ENCODE assay signal across 9 cellular contexts in the genomic region with DNA sequence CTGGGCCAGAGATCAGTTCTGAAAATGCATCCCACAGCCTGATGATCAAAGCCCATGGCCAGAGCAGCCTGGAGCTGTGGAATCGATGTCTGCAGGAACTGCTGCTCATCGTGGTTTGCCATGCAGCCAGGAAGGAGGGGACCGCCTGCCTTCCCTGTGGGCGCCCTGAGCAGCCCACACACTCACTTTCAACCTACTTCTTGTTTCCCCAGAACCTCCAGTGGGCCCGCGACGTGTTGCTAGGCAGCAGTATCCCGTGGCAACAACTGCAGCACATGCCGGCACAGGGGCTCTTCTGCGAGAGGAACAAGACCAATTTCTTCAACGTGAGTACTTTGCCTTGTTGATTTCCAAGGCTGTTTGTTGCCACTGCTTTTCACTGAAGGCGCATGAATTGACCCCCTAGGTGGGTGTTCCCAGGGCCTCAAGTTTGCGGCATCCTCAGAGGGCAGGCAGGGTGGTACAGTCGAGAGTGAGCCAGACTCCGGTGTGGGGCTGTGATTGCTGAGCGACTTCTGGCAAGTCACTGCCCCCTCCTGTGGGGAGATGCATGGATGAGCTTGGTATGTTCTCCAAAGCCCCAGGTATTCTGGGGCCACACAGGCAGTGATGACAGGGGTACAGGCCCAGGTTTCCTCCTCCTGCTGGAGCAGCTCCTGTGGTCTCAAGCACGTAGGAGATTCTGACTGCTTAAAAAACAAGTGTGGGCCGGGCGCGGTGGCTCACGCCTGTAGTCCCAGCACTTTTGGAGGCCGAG. TPM values are rescaled to one million over a fixed set of nuclear protein-coding genes. Genes with fewer than 3 reads are reported as not detected.
DNase-seq lines count a peak whose midpoint lies in the region; ATAC-seq and TF ChIP-seq lines count a peak whose summit lies in the region.
"Had no signal": no experiment of that assay in that cellular context is flagged by ENCODE, and none has a peak within 500 bp of the region (broad histone marks: within the 10 kb centered on the region; RNA-seq: fewer than 3 reads in every experiment).

No MANE protein-coding gene starts in this region.

- H3K79me1 ChIP-seq in mesendoderm (ENCODE audit: low read length), result no peaks in the 10 kb centered on the region

- DNase-seq in T follicular helper cell (ENCODE audit: low read depth) (peak; percentile 44), mesendoderm (peak; percentile 37), HuH-7.5 (ENCODE audit: low spot score) (no peak), HAP-1 (ENCODE audit: low spot score in 2 of 2) (no peak)
- peak in 3 of 4 experiments; percentile 39 to 85 (median 85) for DNase-seq in activated naive CD4-positive, alpha-beta T cell (lab: John Stamatoyannopoulos, UW)
- DNase-seq in stimulated activated CD8-positive, alpha-beta memory T cell treated with anti-CD3 and anti-CD28 coated beads, Interleukin-7, amount 100 ng/mL, for 4 hours (ENCODE audit: low read depth in 2 of 2), result peak; percentile 84

- no peaks in the 10 kb centered on the region for H3K4me1 ChIP-seq in mesendoderm (ENCODE audit: control insufficient read depth, low read depth, low read length)
- H3K4me1 ChIP-seq in HAP-1, result no peaks in the 10 kb centered on the region

- no peak overlapping the region for H3K9ac ChIP-seq in mesendoderm (ENCODE audit: low read length)

- no peak overlapping the region for H2BK5ac ChIP-seq in mesendoderm (ENCODE audit: low read length)

- no peak overlapping the region for H2BK120ac ChIP-seq in mesendoderm (ENCODE audit: low read depth, low read length)

- no peak overlapping the region for H3K4me2 ChIP-seq in mesendoderm (ENCODE audit: low read length)

- H3K4me3 ChIP-seq in mesendoderm (ENCODE audit: low read length) (no peak overlapping the region), HAP-1 (no peak overlapping the region)
- H3K4me3 ChIP-seq: GM12878 had no signal

- H4K8ac ChIP-seq in mesendoderm (ENCODE audit: low read depth, low read length), result no peak overlapping the region

- WGBS in mesendoderm (ENCODE audit: extremely low coverage, insufficient coverage, low lambda C conversion rate), result no CpG with 5 or more reads among the region's 22 CpGs

- in situ Hi-C loops in HAP-1 (cut with MboI; ENCODE audit: low sequenced_read_pairs), result no loop called here

- H3K18ac ChIP-seq in mesendoderm (ENCODE audit: low read length), result no peak overlapping the region

- H4K5ac ChIP-seq in mesendoderm (ENCODE audit: low read length), result no peak overlapping the region

- no peak overlapping the region for H3K56ac ChIP-seq in mesendoderm (ENCODE audit: low read length)

- no peak overlapping the region for H3K4ac ChIP-seq in mesendoderm (ENCODE audit: low read depth, low read length)

- H2BK15ac ChIP-seq in mesendoderm (replicated peaks; ENCODE audit: low read depth), result no peak overlapping the region

- H3K79me2 ChIP-seq in mesendoderm (ENCODE audit: control insufficient read depth, insufficient read depth, low read length), result no peaks in the 10 kb centered on the region

- H3K27ac ChIP-seq in mesendoderm (ENCODE audit: low read depth, low read length), result no peak overlapping the region

- ATAC-seq in SK-N-SH treated with all-trans-retinoic acid at 6 μM for 48 hours, result no peak
- no peak for ATAC-seq in GM18909 (IDR thresholded peaks at IDR 0.05; ENCODE audit: poor library complexity, unreplicated experiment)
- ATAC-seq: GM12878 had no signal

- no peaks in the 10 kb centered on the region for H3K9me3 ChIP-seq in HAP-1

- no peaks in the 10 kb centered on the region for H3K36me3 ChIP-seq in mesendoderm (ENCODE audit: control insufficient read depth, insufficient read depth, low read length)
- H3K36me3 ChIP-seq in HAP-1 (replicated peaks), result peaks cover 13% of the 10 kb centered on the region

- no peaks in the 10 kb centered on the region for H3K27me3 ChIP-seq in mesendoderm (ENCODE audit: insufficient read depth, low read length, poor library complexity)
- H3K27me3 ChIP-seq in HAP-1 (ENCODE audit: low read depth), result no peaks in the 10 kb centered on the region

- H2AK5ac ChIP-seq in mesendoderm (ENCODE audit: low read length), result no peak overlapping the region

- H3K23ac ChIP-seq in mesendoderm (ENCODE audit: low read length), result no peak overlapping the region

TF ChIP-seq in SK-N-SH treated with all-trans-retinoic acid at 6 μM for 48 hours, 23 proteins besides CTCF, POLR2A, EP300 and RAD21:
- TF ChIP-seq PPARA (CRISPR knock-in tag; IDR thresholded peaks at IDR 0.05; ENCODE audit: borderline replicate concordance), result no peak
- TF ChIP-seq BACH2 (CRISPR knock-in tag; IDR thresholded peaks at IDR 0.05; ENCODE audit: borderline replicate concordance), result no peak
- TF ChIP-seq TOX (CRISPR knock-in tag; IDR thresholded peaks at IDR 0.05; ENCODE audit: borderline replicate concordance), result no peak
- TF ChIP-seq RARB (CRISPR knock-in tag; IDR thresholded peaks at IDR 0.05), result no peak

RNA-seq across cellular contexts. Expression of a gene that starts 47.0 kb away (rescaled TPM):
- polyA plus RNA-seq in mesendoderm (2013, experiment 1 of 2), result 1.8 TPM
- 1.6 TPM for polyA plus RNA-seq in mesendoderm (2013, experiment 2 of 2)

Comparison
In these comparisons a context has a peak if more than half of its experiments do, and no peak if none do; other contexts are left out.
1. DNase-seq: peak in T follicular helper cell (single experiment), activated naive CD4-positive, alpha-beta T cell (3 of 4), mesendoderm (single experiment) and stimulated activated CD8-positive, alpha-beta memory T cell treated with anti-CD3 and anti-CD28 coated beads, Interleukin-7, amount 100 ng/mL, for 4 hours (2 of 2); none in HuH-7.5 (single experiment) and HAP-1 (0 of 2).